11 cellular contexts compared by ENCODE assay signal in genomic region chr22:25656724-25657123, GRCh38.
DNase-seq lines count a peak whose midpoint lies in the region; ATAC-seq, FAIRE-seq and TF ChIP-seq lines count a peak whose summit lies in the region.
"Had no signal": no experiment of that assay in that cellular context is flagged by ENCODE, and none has a peak within 500 bp of the region (broad histone marks: within the 10 kb centered on the region; RNA-seq: fewer than 3 reads in every experiment).

No MANE protein-coding gene starts in this region.

- DNase-seq in GM12892 (ENCODE audit: insufficient read length) = no peak
- no peak for DNase-seq in effector CD4-positive, alpha-beta T cell
- DNase-seq in RWPE1 (ENCODE audit: low spot score) = no peak
- no peak for DNase-seq in cardiac septum (ENCODE audit: low spot score)
- no peak for DNase-seq in ovary
- DNase-seq: left ventricle myocardium superior, pancreas, T-cell had no signal

- peak overlapping the region; percentile 12 for H3K27ac ChIP-seq in OCI-LY1 (ENCODE audit: low read depth, low read length, poor library complexity, severe bottlenecking)
- no peak overlapping the region for H3K27ac ChIP-seq in RWPE1
- no peak overlapping the region for H3K27ac ChIP-seq in ovary
- H3K27ac ChIP-seq: pancreas had no signal

- TF ChIP-seq EP300 in ovary (IDR thresholded peaks at IDR 0.05) = no peak

- ATAC-seq in GM19467 (IDR thresholded peaks at IDR 0.05; ENCODE audit: unreplicated experiment) (peak; percentile 64), HG03097 (IDR thresholded peaks at IDR 0.05; ENCODE audit: low FRiP score, unreplicated experiment) (peak; percentile 70)
- ATAC-seq: left ventricle myocardium superior, pancreas, T-cell had no signal

- H3K79me2 ChIP-seq in OCI-LY1 (ENCODE audit: insufficient read depth, low read length) = no peaks in the 10 kb centered on the region

- no peak overlapping the region for H3K9ac ChIP-seq in OCI-LY1 (ENCODE audit: low read length)

- no peak overlapping the region for H3K4me2 ChIP-seq in OCI-LY1 (ENCODE audit: low read length)

- TF ChIP-seq CTCF in OCI-LY1 (IDR thresholded peaks at IDR 0.05; ENCODE audit: low read length) = no peak
- TF ChIP-seq CTCF in RWPE1 (conservative IDR thresholded peaks at IDR 0.05; ENCODE audit: low read depth) = no peak
- TF ChIP-seq CTCF in ovary (IDR thresholded peaks at IDR 0.05) = no peak

- no peaks in the 10 kb centered on the region for H3K9me3 ChIP-seq in OCI-LY1 (ENCODE audit: low read length)
- no peaks in the 10 kb centered on the region for H3K9me3 ChIP-seq in ovary
- H3K9me3 ChIP-seq: pancreas had no signal

- CTCF ChIA-PET in RWPE1 (lab: Yijun Ruan, JAX) = interaction anchor here (1.1 kb wide), 1 partner anchor 9 kb away, joined by 3 read pairs; no protein-coding TSS in a partner anchor

- POLR2A ChIA-PET in RWPE1 (lab: Yijun Ruan, JAX; ENCODE audit: low non-redundant PET) = no interaction called here

- TF ChIP-seq POLR2A in GM12892 (IDR thresholded peaks at IDR 0.05; ENCODE audit: low read depth, low read length) (no peak), ovary (IDR thresholded peaks at IDR 0.05) (no peak)

- intact Hi-C loops in cardiac septum (cut with DNase I) = no loop called here
- intact Hi-C loops in ovary (cut with DNase I) = no loop called here

- H3K4me1 ChIP-seq in OCI-LY1 (ENCODE audit: insufficient read depth, low read length, severe bottlenecking) (peaks cover 14% of the 10 kb centered on the region), ovary (ENCODE audit: insufficient read depth) (peaks cover 3% of the 10 kb centered on the region)

- H3K4me3 ChIP-seq in OCI-LY1 (ENCODE audit: low read depth, low read length, poor library complexity, severe bottlenecking) = no peak overlapping the region
- no peak overlapping the region for H3K4me3 ChIP-seq in ovary
- H3K4me3 ChIP-seq: pancreas had no signal

- no peaks in the 10 kb centered on the region for H3K36me3 ChIP-seq in OCI-LY1 (ENCODE audit: insufficient read depth, low read length)
- no peaks in the 10 kb centered on the region for H3K36me3 ChIP-seq in ovary
- H3K36me3 ChIP-seq: pancreas had no signal

- H3K27me3 ChIP-seq in OCI-LY1 (ENCODE audit: insufficient read depth, low read length) (no peaks in the 10 kb centered on the region), ovary (no peaks in the 10 kb centered on the region)
- H3K27me3 ChIP-seq: pancreas had no signal

- no peaks in the 10 kb centered on the region for H3K9me2 ChIP-seq in OCI-LY1 (ENCODE audit: low read depth, low read length)

- H2AFZ ChIP-seq in OCI-LY1 (ENCODE audit: low read length) = no peak overlapping the region

- no peaks in the 10 kb centered on the region for H4K20me1 ChIP-seq in OCI-LY1 (ENCODE audit: insufficient read depth, low read length)

- FAIRE-seq in GM12892 (lab: Jason Lieb, UNC) = peak; percentile 96
- FAIRE-seq: pancreas had no signal

- H3F3A ChIP-seq in OCI-LY1 (ENCODE audit: insufficient read depth, low read length) = no peaks in the 10 kb centered on the region
